Comparison of ENCODE assay signal across 22 cellular contexts in genomic region chr14:65853407-65853955, GRCh38.
"Had no signal": no experiment of that assay in that cellular context is flagged by ENCODE, and none has a peak within 500 bp of the region (broad histone marks: within the 10 kb centered on the region; RNA-seq: fewer than 3 reads in every experiment).

No MANE protein-coding gene starts in this region.

- H3K36me3 ChIP-seq: WERI-Rb-1 had no signal

- H3K27ac ChIP-seq: skin epidermis, WERI-Rb-1 had no signal

- H3K36me3 Mint-ChIP-seq: stimulated activated effector memory CD8-positive, alpha-beta T cell treated with anti-CD3 and anti-CD28 coated beads, Interleukin-12 subunit alpha, Interleukin-12 subunit beta, amount 100 ng/mL, for 72 hours; type B pancreatic cell had no signal

- H3K27me3 Mint-ChIP-seq: activated CD8-positive, alpha-beta memory T cell treated with anti-CD3 and anti-CD28 coated beads, Interleukin-2, amount 10 ng/mL, durations not matched to agents 7 days and 5 days; activated naive CD4-positive, alpha-beta T cell treated with anti-CD3 and anti-CD28 coated beads, Interleukin-2, amount 50 U/mL, for 24 hours; activated naive CD8-positive, alpha-beta T cell treated with anti-CD3 and anti-CD28 coated beads, Interleukin-2, amount 50 U/mL, for 24 hours; natural killer cell treated with Interleukin-12 subunit alpha and Interleukin-12 subunit beta and Interleukin-15 and Interleukin-18, amount 100 ng/mL, for 72 hours; stimulated activated naive CD8-positive, alpha-beta T cell treated with anti-CD3 and anti-CD28 coated beads, Interleukin-15, Interleukin-2, amounts not matched to agents 100 ng/mL and 50 ng/mL, for 24 hours had no signal

- H3K9me3 ChIP-seq: mucosa of descending colon had no signal

- DNase-seq: activated CD4-positive, alpha-beta T cell treated with anti-CD3 and anti-CD28 coated beads for 48 hours; activated CD4-positive, alpha-beta T cell treated with anti-CD3 and anti-CD28 coated beads, Interleukin-2, amount 50 U/mL, for 48 hours; activated CD8-positive, alpha-beta memory T cell treated with anti-CD3 and anti-CD28 coated beads, Interleukin-2, amount 10 ng/mL, durations not matched to agents 7 days and 5 days; activated naive CD8-positive, alpha-beta T cell treated with anti-CD3 and anti-CD28 coated beads, Interleukin-2, amount 50 U/mL, for 24 hours; activated T-cell treated with anti-CD3 and anti-CD28 coated beads, Interleukin-2, amount 50 U/mL, for 48 hours; effector CD8-positive, alpha-beta T cell; glutamatergic neuron; left ventricle myocardium superior; mucosa of descending colon; stimulated activated CD4-positive, alpha-beta T cell treated with anti-CD3 and anti-CD28 coated beads, Interleukin-12 subunit alpha, Interleukin-12 subunit beta, amount 100 ng/mL, for 4 hours; stimulated activated CD4-positive, alpha-beta T cell treated with anti-CD3 and anti-CD28 coated beads, Interleukin-4, amount 100 ng/mL, for 24 hours; substantia nigra; WERI-Rb-1 had no signal

- ATAC-seq: activated CD4-positive, CD25-positive, alpha-beta regulatory T cell treated with anti-CD3 and anti-CD28 coated beads, Interleukin-2, amount 50 U/mL, for 24 hours; activated CD8-positive, alpha-beta memory T cell treated with anti-CD3 and anti-CD28 coated beads, Interleukin-2, amount 10 ng/mL, durations not matched to agents 7 days and 5 days; activated naive CD8-positive, alpha-beta T cell treated with anti-CD3 and anti-CD28 coated beads, Interleukin-2, amount 50 U/mL, for 24 hours; left ventricle myocardium superior; mucosa of descending colon; natural killer cell treated with Interleukin-12 subunit alpha and Interleukin-12 subunit beta and Interleukin-15 and Interleukin-18, amount 100 ng/mL, for 72 hours; sciatic nerve; stimulated activated effector memory CD8-positive, alpha-beta T cell treated with anti-CD3 and anti-CD28 coated beads, Interleukin-12 subunit alpha, Interleukin-12 subunit beta, amount 100 ng/mL, for 72 hours had no signal

- H3K4me3 Mint-ChIP-seq: activated CD8-positive, alpha-beta memory T cell treated with anti-CD3 and anti-CD28 coated beads, Interleukin-2, amount 10 ng/mL, durations not matched to agents 7 days and 5 days; activated naive CD4-positive, alpha-beta T cell treated with anti-CD3 and anti-CD28 coated beads, Interleukin-2, amount 50 U/mL, for 24 hours; activated naive CD8-positive, alpha-beta T cell treated with anti-CD3 and anti-CD28 coated beads, Interleukin-2, amount 50 U/mL, for 24 hours; natural killer cell treated with Interleukin-12 subunit alpha and Interleukin-12 subunit beta and Interleukin-15 and Interleukin-18, amount 100 ng/mL, for 72 hours; stimulated activated effector memory CD8-positive, alpha-beta T cell treated with anti-CD3 and anti-CD28 coated beads, Interleukin-12 subunit alpha, Interleukin-12 subunit beta, amount 100 ng/mL, for 72 hours; stimulated activated naive CD8-positive, alpha-beta T cell treated with anti-CD3 and anti-CD28 coated beads, Interleukin-15, Interleukin-2, amounts not matched to agents 100 ng/mL and 50 ng/mL, for 24 hours; type B pancreatic cell had no signal

- H3K9me3 Mint-ChIP-seq: activated naive CD4-positive, alpha-beta T cell treated with anti-CD3 and anti-CD28 coated beads, Interleukin-2, amount 50 U/mL, for 24 hours had no signal

- H3K4me3 ChIP-seq: mucosa of descending colon, skin epidermis had no signal

- H3K27ac Mint-ChIP-seq: activated CD8-positive, alpha-beta memory T cell treated with anti-CD3 and anti-CD28 coated beads, Interleukin-2, amount 10 ng/mL, durations not matched to agents 7 days and 5 days; activated naive CD4-positive, alpha-beta T cell treated with anti-CD3 and anti-CD28 coated beads, Interleukin-2, amount 50 U/mL, for 24 hours; activated naive CD8-positive, alpha-beta T cell treated with anti-CD3 and anti-CD28 coated beads, Interleukin-2, amount 50 U/mL, for 24 hours; activated T-helper 2 cell treated with anti-CD3 and anti-CD28 coated beads, Interferon-gamma antibody, Interleukin-2, Interleukin-4, amounts not matched to agents 10 μg/mL and 5 μg/mL and 100 μg/mL, durations not matched to agents 14 hours and 24 hours and 36 hours; natural killer cell treated with Interleukin-12 subunit alpha and Interleukin-12 subunit beta and Interleukin-15 and Interleukin-18, amount 100 ng/mL, for 72 hours; stimulated activated effector memory CD8-positive, alpha-beta T cell treated with anti-CD3 and anti-CD28 coated beads, Interleukin-12 subunit alpha, Interleukin-12 subunit beta, amount 100 ng/mL, for 72 hours; stimulated activated naive CD8-positive, alpha-beta T cell treated with anti-CD3 and anti-CD28 coated beads, Interleukin-15, Interleukin-2, amounts not matched to agents 100 ng/mL and 50 ng/mL, for 24 hours; type B pancreatic cell had no signal
